ENCODE assay signal across 28 cellular contexts in the genomic region with DNA sequence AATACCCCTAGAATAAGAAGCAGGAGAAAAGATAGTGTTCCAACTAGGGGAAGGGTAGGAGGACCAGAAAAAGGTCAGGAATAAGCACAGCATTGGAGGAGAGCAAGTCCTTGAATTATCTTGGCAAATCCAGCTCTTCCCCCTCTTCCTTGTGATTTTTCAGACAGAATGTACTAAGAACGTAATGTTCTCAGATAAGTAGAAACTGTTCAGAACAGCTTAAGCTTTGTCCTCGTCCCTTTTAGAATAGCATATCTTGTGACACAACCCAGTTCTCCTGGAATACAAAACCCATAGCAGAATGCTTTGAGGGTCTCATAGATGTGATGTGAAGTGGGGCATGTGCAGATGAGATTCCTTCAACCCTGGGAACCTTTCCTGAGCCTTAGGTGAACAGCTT.
"Had no signal": no experiment of that assay in that cellular context is flagged by ENCODE, and none has a peak within 500 bp of the region (broad histone marks: within the 10 kb centered on the region; RNA-seq: fewer than 3 reads in every experiment).

No MANE protein-coding gene starts in this region.

- H3K4me1 ChIP-seq: stomach, suprapubic skin, thyroid gland, tibial artery, tibial nerve, transverse colon, upper lobe of left lung, upper lobe of right lung, uterus, vagina had no signal

- H3K4me1 Mint-ChIP-seq: stimulated activated effector memory CD8-positive, alpha-beta T cell treated with anti-CD3 and anti-CD28 coated beads, Interleukin-12 subunit alpha, Interleukin-12 subunit beta, amount 100 ng/mL, for 72 hours; stimulated activated memory B cell treated with anti-CD40 and anti-IgM and Interleukin-4, amounts not matched to agents 10 μg/mL and 1 μg/mL and 100 μg/mL, for 72 hours; stimulated activated naive B cell treated with anti-CD40 and anti-IgM and Interleukin-4, amounts not matched to agents 10 μg/mL and 1 μg/mL and 100 μg/mL, for 72 hours had no signal

- H3K4me3 ChIP-seq: stomach, suprapubic skin, thoracic aorta, thyroid gland, tibial artery, tibial nerve, transverse colon, upper lobe of left lung, upper lobe of right lung, uterus, vagina had no signal

- H3K27ac ChIP-seq: stomach, suprapubic skin, thoracic aorta, thyroid gland, tibial artery, tibial nerve, transverse colon, upper lobe of left lung, upper lobe of right lung, uterus, vagina had no signal

- H3K36me3 ChIP-seq: stomach, suprapubic skin, thoracic aorta, thyroid gland, tibial artery, tibial nerve, transverse colon, upper lobe of left lung, upper lobe of right lung, uterus, vagina had no signal

- H3K27me3 Mint-ChIP-seq: stimulated activated memory B cell treated with anti-CD40 and anti-IgM and Interleukin-4, amounts not matched to agents 10 μg/mL and 1 μg/mL and 100 μg/mL, for 72 hours; stimulated activated naive B cell treated with anti-CD40 and anti-IgM and Interleukin-4, amounts not matched to agents 10 μg/mL and 1 μg/mL and 100 μg/mL, for 72 hours; stimulated activated naive CD8-positive, alpha-beta T cell treated with anti-CD3 and anti-CD28 coated beads, Interleukin-15, amount 100 ng/mL, for 72 hours; stimulated activated naive CD8-positive, alpha-beta T cell treated with anti-CD3 and anti-CD28 coated beads, Interleukin-15, Interleukin-2, amounts not matched to agents 100 ng/mL and 50 ng/mL, for 24 hours; type B pancreatic cell had no signal

- H3K36me3 Mint-ChIP-seq: stimulated activated effector memory CD8-positive, alpha-beta T cell treated with anti-CD3 and anti-CD28 coated beads, Interleukin-12 subunit alpha, Interleukin-12 subunit beta, amount 100 ng/mL, for 72 hours; stimulated activated naive B cell treated with anti-CD40 and anti-IgM and Interleukin-4, amounts not matched to agents 10 μg/mL and 1 μg/mL and 100 μg/mL, for 72 hours; type B pancreatic cell had no signal

- H3K9me3 Mint-ChIP-seq: stimulated activated effector memory CD8-positive, alpha-beta T cell treated with anti-CD3 and anti-CD28 coated beads, Interleukin-12 subunit alpha, Interleukin-12 subunit beta, amount 100 ng/mL, for 72 hours; stimulated activated memory B cell treated with anti-CD40 and anti-IgM and Interleukin-4, amounts not matched to agents 10 μg/mL and 1 μg/mL and 100 μg/mL, for 72 hours; stimulated activated naive B cell treated with anti-CD40 and anti-IgM and Interleukin-4, amounts not matched to agents 10 μg/mL and 1 μg/mL and 100 μg/mL, for 72 hours; stimulated activated naive CD8-positive, alpha-beta T cell treated with anti-CD3 and anti-CD28 coated beads, Interleukin-15, amount 100 ng/mL, for 72 hours; stimulated activated naive CD8-positive, alpha-beta T cell treated with anti-CD3 and anti-CD28 coated beads, Interleukin-15, Interleukin-2, amounts not matched to agents 100 ng/mL and 50 ng/mL, for 24 hours; type B pancreatic cell had no signal

- H3K4me3 Mint-ChIP-seq: stimulated activated effector memory CD8-positive, alpha-beta T cell treated with anti-CD3 and anti-CD28 coated beads, Interleukin-12 subunit alpha, Interleukin-12 subunit beta, amount 100 ng/mL, for 72 hours; stimulated activated memory B cell treated with anti-CD40 and anti-IgM and Interleukin-4, amounts not matched to agents 10 μg/mL and 1 μg/mL and 100 μg/mL, for 72 hours; stimulated activated naive B cell treated with anti-CD40 and anti-IgM and Interleukin-4, amounts not matched to agents 10 μg/mL and 1 μg/mL and 100 μg/mL, for 72 hours; stimulated activated naive CD8-positive, alpha-beta T cell treated with anti-CD3 and anti-CD28 coated beads, Interleukin-15, amount 100 ng/mL, for 72 hours; stimulated activated naive CD8-positive, alpha-beta T cell treated with anti-CD3 and anti-CD28 coated beads, Interleukin-15, Interleukin-2, amounts not matched to agents 100 ng/mL and 50 ng/mL, for 24 hours; type B pancreatic cell had no signal

- H3K9me3 ChIP-seq: suprapubic skin, thoracic aorta, thyroid gland, tibial artery, tibial nerve, transverse colon, upper lobe of left lung, upper lobe of right lung, uterus, vagina had no signal

- H3K27me3 ChIP-seq: stomach, suprapubic skin, thyroid gland, tibial artery, tibial nerve, transverse colon, upper lobe of left lung, upper lobe of right lung, uterus, vagina had no signal

- FAIRE-seq: urothelium cell line had no signal

- H3K27ac Mint-ChIP-seq: stimulated activated effector memory CD8-positive, alpha-beta T cell treated with anti-CD3 and anti-CD28 coated beads, Interleukin-12 subunit alpha, Interleukin-12 subunit beta, amount 100 ng/mL, for 72 hours; stimulated activated memory B cell treated with anti-CD40 and anti-IgM and Interleukin-4, amounts not matched to agents 10 μg/mL and 1 μg/mL and 100 μg/mL, for 72 hours; stimulated activated naive B cell treated with anti-CD40 and anti-IgM and Interleukin-4, amounts not matched to agents 10 μg/mL and 1 μg/mL and 100 μg/mL, for 72 hours; stimulated activated naive CD8-positive, alpha-beta T cell treated with anti-CD3 and anti-CD28 coated beads, Interleukin-15, amount 100 ng/mL, for 72 hours; stimulated activated naive CD8-positive, alpha-beta T cell treated with anti-CD3 and anti-CD28 coated beads, Interleukin-15, Interleukin-2, amounts not matched to agents 100 ng/mL and 50 ng/mL, for 24 hours; type B pancreatic cell had no signal

- ATAC-seq: stimulated activated effector memory CD8-positive, alpha-beta T cell treated with anti-CD3 and anti-CD28 coated beads, Interleukin-12 subunit alpha, Interleukin-12 subunit beta, amount 100 ng/mL, for 72 hours; stimulated activated memory B cell treated with anti-CD40 and anti-IgM and Interleukin-4, amounts not matched to agents 10 μg/mL and 1 μg/mL and 100 μg/mL, for 72 hours; stimulated activated naive B cell treated with anti-CD40 and anti-IgM and Interleukin-4, amounts not matched to agents 10 μg/mL and 1 μg/mL and 100 μg/mL, for 72 hours; stimulated activated naive CD8-positive, alpha-beta T cell treated with anti-CD3 and anti-CD28 coated beads, Interleukin-15, amount 100 ng/mL, for 72 hours; stimulated activated naive CD8-positive, alpha-beta T cell treated with anti-CD3 and anti-CD28 coated beads, Interleukin-15, Interleukin-2, amounts not matched to agents 100 U/mL and 50 U/mL, for 24 hours; upper lobe of right lung had no signal

- DNase-seq: stimulated activated CD4-positive, alpha-beta T cell treated with anti-CD3 and anti-CD28 coated beads, Interleukin-2, amount 100 ng/mL, for 48 hours; stimulated activated CD4-positive, alpha-beta T cell treated with anti-CD3 and anti-CD28 coated beads, Interleukin-4, amount 100 ng/mL, for 1 hour; stimulated activated CD4-positive, alpha-beta T cell treated with anti-CD3 and anti-CD28 coated beads, Interleukin-4, amount 100 ng/mL, for 24 hours; stimulated activated CD4-positive, alpha-beta T cell treated with anti-CD3 and anti-CD28 coated beads, Interleukin-4, amount 100 ng/mL, for 4 hours; stimulated activated CD8-positive, alpha-beta memory T cell treated with anti-CD3 and anti-CD28 coated beads, Interleukin-4, amount 100 ng/mL, for 48 hours; stimulated activated naive B cell treated with anti-CD40 and anti-IgM and Interleukin-4, amounts not matched to agents 10 μg/mL and 1 μg/mL and 100 μg/mL, for 72 hours; stimulated activated naive CD4-positive, alpha-beta T cell; stimulated activated naive CD4-positive, alpha-beta T cell treated with Interleukin-2 at 50 U/mL for 16 hours; stimulated activated naive CD8-positive, alpha-beta T cell treated with anti-CD3 and anti-CD28 coated beads, Interleukin-15, amount 100 ng/mL, for 72 hours; stimulated activated naive CD8-positive, alpha-beta T cell treated with anti-CD3 and anti-CD28 coated beads, Interleukin-15, Interleukin-2, amounts not matched to agents 100 U/mL and 50 U/mL, for 24 hours; stomach; substantia nigra; thyroid gland; tibial artery; transverse colon; trophoblast cell; upper lobe of left lung; upper lobe of right lung; uterus had no signal
